In genomic region chr2:106130251-106130998, GRCh38 we compare ENCODE assay signal across 13 cellular contexts.
DNase-seq lines count a peak whose midpoint lies in the region; ATAC-seq, FAIRE-seq and TF ChIP-seq lines count a peak whose summit lies in the region.
"Had no signal": no experiment of that assay in that cellular context is flagged by ENCODE, and none has a peak within 500 bp of the region (broad histone marks: within the 10 kb centered on the region; RNA-seq: fewer than 3 reads in every experiment).

No MANE protein-coding gene starts in this region.

- TF ChIP-seq EP300 in H1 (IDR thresholded peaks at IDR 0.05; ENCODE audit: borderline replicate concordance in 1 of 2, low read depth in 2 of 2, low read length in 2 of 2) = no peak

- peak overlapping the region; percentile 74 for H3K27ac Mint-ChIP-seq in neural progenitor cell
- H3K27ac Mint-ChIP-seq in stimulated activated naive B cell treated with anti-CD40 and anti-IgM and Interleukin-4, amounts not matched to agents 10 μg/mL and 1 μg/mL and 100 μg/mL, for 72 hours = no peak overlapping the region
- H3K27ac Mint-ChIP-seq: activated naive CD4-positive, alpha-beta T cell treated with anti-CD3 and anti-CD28 coated beads, Interleukin-2, amount 50 U/mL, for 72 hours had no signal

- TF ChIP-seq POLR2A in IMR-90 (IDR thresholded peaks at IDR 0.05; ENCODE audit: low read depth, low read length) = no peak
- peak in 1 of 2 experiments; percentile 48; a peak in 1 of 3 replicates for TF ChIP-seq POLR2A in H1 (IDR thresholded peaks at IDR 0.05; ENCODE audit: control extremely low read depth in 1 of 2, low read depth in 2 of 2, low read length in 2 of 2)
- TF ChIP-seq POLR2A in testis (IDR thresholded peaks at IDR 0.05) = no peak

- no peak overlapping the region for H2BK5ac ChIP-seq in IMR-90 (ENCODE audit: low read depth, low read length, poor library complexity, severe bottlenecking)
- peak overlapping the region; percentile 93 for H2BK5ac ChIP-seq in H1 (ENCODE audit: low read depth, low read length)

- peaks cover 11% of the 10 kb centered on the region for H3K9me1 ChIP-seq in IMR-90 (ENCODE audit: insufficient read depth, low read length)

- H3K4me2 ChIP-seq in IMR-90 (ENCODE audit: low read depth, low read length) (no peak overlapping the region), H1 (ENCODE audit: insufficient read depth in 1 of 2, low read depth in 2 of 2, low read length in 2 of 2) (peak overlapping the region; percentile 50 to 98), neural progenitor cell (peak overlapping the region; percentile 72)

- H3K9me3 Mint-ChIP-seq in neural progenitor cell = peaks cover 2% of the 10 kb centered on the region
- H3K9me3 Mint-ChIP-seq in stimulated activated naive B cell treated with anti-CD40 and anti-IgM and Interleukin-4, amounts not matched to agents 10 μg/mL and 1 μg/mL and 100 μg/mL, for 72 hours = no peaks in the 10 kb centered on the region
- H3K9me3 Mint-ChIP-seq: activated naive CD4-positive, alpha-beta T cell treated with anti-CD3 and anti-CD28 coated beads, Interleukin-2, amount 50 U/mL, for 72 hours had no signal

- H3K27ac ChIP-seq in IMR-90 (ENCODE audit: insufficient read depth, low read length) (no peak overlapping the region), H1 (ENCODE audit: low read depth, low read length) (peak overlapping the region; percentile 8; the same call in 1 of the 2 replicates), neural progenitor cell (no peak overlapping the region), testis (no peak overlapping the region)
- H3K27ac ChIP-seq: pancreas had no signal

- no peaks in the 10 kb centered on the region for H3K9me3 ChIP-seq in IMR-90 (ENCODE audit: control insufficient read depth, insufficient read depth, low read length)
- H3K9me3 ChIP-seq in H1 (ENCODE audit: insufficient read depth in 2 of 2, low read depth in 1 of 2, low read length in 1 of 2) = no peaks in the 10 kb centered on the region
- H3K9me3 ChIP-seq in neural progenitor cell (ENCODE audit: low read depth) = no peaks in the 10 kb centered on the region
- no peaks in the 10 kb centered on the region for H3K9me3 ChIP-seq in testis
- H3K9me3 ChIP-seq: HAP-1, pancreas had no signal

- BruUV-seq in IMR-90 (replicated peaks; lab: Mats Ljungman, UMichigan) = no TSS peak

- H2AK5ac ChIP-seq in IMR-90 (ENCODE audit: low read depth, low read length) (peak overlapping the region; percentile 27; the same call in 1 of the 2 replicates), H1 (ENCODE audit: low read depth, low read length) (peak overlapping the region; percentile 93)

- H3K23ac ChIP-seq in IMR-90 (ENCODE audit: low read depth, low read length) (no peak overlapping the region), H1 (ENCODE audit: insufficient read length) (no peak overlapping the region)

- no peak overlapping the region for H3K18ac ChIP-seq in IMR-90 (ENCODE audit: low read depth, low read length)
- peak overlapping the region; percentile 95 for H3K18ac ChIP-seq in H1 (ENCODE audit: extremely low read depth, low read length)

- peaks cover 4% of the 10 kb centered on the region for H3K4me1 Mint-ChIP-seq in neural progenitor cell
- H3K4me1 Mint-ChIP-seq in stimulated activated naive B cell treated with anti-CD40 and anti-IgM and Interleukin-4, amounts not matched to agents 10 μg/mL and 1 μg/mL and 100 μg/mL, for 72 hours = peaks cover 7 to 14% of the 10 kb centered on the region in 2 donors

- in situ Hi-C loops in IMR-90 (cut with MboI; ENCODE audit: low sequenced_read_pairs) = no loop called here

- H4K91ac ChIP-seq in IMR-90 (ENCODE audit: insufficient read depth, low read depth, low read length) (no peak overlapping the region), H1 (replicated peaks; ENCODE audit: insufficient read length, low read length) (peak overlapping the region; percentile 86)

- peaks cover 3 to 23% of the 10 kb centered on the region in 2 experiments; a peak in 3 of 4 replicates for H3K79me2 ChIP-seq in H1 (ENCODE audit: control insufficient read depth in 1 of 2, insufficient read depth in 2 of 2, low read length in 2 of 2)
- peaks cover 13% of the 10 kb centered on the region for H3K79me2 ChIP-seq in neural progenitor cell (ENCODE audit: low read depth)

- no peaks in the 10 kb centered on the region for H3F3A ChIP-seq in neural progenitor cell (ENCODE audit: low read depth)

- peak overlapping the region; percentile 95 for H2BK12ac ChIP-seq in H1 (ENCODE audit: low read depth, low read length)

- H3K4me3 ChIP-seq in IMR-90 (ENCODE audit: insufficient read depth, low read depth, low read length) (no peak overlapping the region), H1 (ENCODE audit: extremely low read depth in 1 of 4, insufficient read depth in 2 of 4, low read depth in 3 of 4, low read length in 4 of 4) (peak overlapping the region in 2 of 4 experiments; percentile 28 to 42; a peak in 2 of 8 replicates), neural progenitor cell (peak overlapping the region; percentile 36), testis (no peak overlapping the region)
- H3K4me3 ChIP-seq: HAP-1, pancreas had no signal

- H3K27me3 ChIP-seq in IMR-90 (ENCODE audit: control insufficient read depth, insufficient read depth, low read length) = no peaks in the 10 kb centered on the region
- H3K27me3 ChIP-seq in H1 (replicated peaks in 1 of 4; ENCODE audit: control insufficient read depth in 3 of 4, extremely low read depth in 1 of 4, insufficient read depth in 3 of 4, low read length in 3 of 4) = no peaks in the 10 kb centered on the region
- H3K27me3 ChIP-seq in neural progenitor cell = no peaks in the 10 kb centered on the region
- no peaks in the 10 kb centered on the region for H3K27me3 ChIP-seq in testis
- H3K27me3 ChIP-seq: pancreas had no signal

- H4K20me1 ChIP-seq in IMR-90 (ENCODE audit: insufficient read depth, low read length) = no peaks in the 10 kb centered on the region
- no peaks in the 10 kb centered on the region for H4K20me1 ChIP-seq in H1 (replicated peaks in 1 of 2; ENCODE audit: control insufficient read depth in 1 of 2, insufficient read depth in 2 of 2, low read length in 2 of 2)
- H4K20me1 ChIP-seq in neural progenitor cell (ENCODE audit: low read depth) = no peaks in the 10 kb centered on the region

- no peak overlapping the region for H3K9ac ChIP-seq in IMR-90 (ENCODE audit: low read depth, low read length)
- H3K9ac ChIP-seq in H1 (replicated peaks in 1 of 4; ENCODE audit: extremely low read depth in 1 of 4, low read depth in 3 of 4, low read length in 3 of 4) = peak overlapping the region in 3 of 4 experiments; percentile 13 to 60 (median 42); a peak in 3 of 7 replicates
- no peak overlapping the region for H3K9ac ChIP-seq in neural progenitor cell

- dilution Hi-C loops in IMR-90 (cut with HindIII; ENCODE audit: low sequenced_read_pairs, unreplicated experiment) = no loop called here

- no peaks in the 10 kb centered on the region for H3K27me3 Mint-ChIP-seq in neural progenitor cell (ENCODE audit: insufficient read depth, low read depth)
- H3K27me3 Mint-ChIP-seq in stimulated activated naive B cell treated with anti-CD40 and anti-IgM and Interleukin-4, amounts not matched to agents 10 μg/mL and 1 μg/mL and 100 μg/mL, for 72 hours = no peaks in the 10 kb centered on the region

- FAIRE-seq in H1 (lab: Jason Lieb, UNC) = no peak
- FAIRE-seq: pancreas had no signal

- peaks cover 6% of the 10 kb centered on the region; the same call in 1 of the 2 replicates for H3K4me1 ChIP-seq in IMR-90 (ENCODE audit: control insufficient read depth, insufficient read depth, low read length)
- H3K4me1 ChIP-seq in H1 (replicated peaks in 1 of 4; ENCODE audit: control insufficient read depth in 3 of 4, insufficient read depth in 4 of 4, low read length in 3 of 4) = peaks cover 2 to 7% (median 6%) of the 10 kb centered on the region in 4 experiments
- peaks cover 9% of the 10 kb centered on the region for H3K4me1 ChIP-seq in neural progenitor cell
- H3K4me1 ChIP-seq in testis = no peaks in the 10 kb centered on the region
- H3K4me1 ChIP-seq: HAP-1 had no signal

- H2BK20ac ChIP-seq in IMR-90 (ENCODE audit: low read depth, low read length) (no peak overlapping the region), H1 (ENCODE audit: low read length) (peak overlapping the region; percentile 61; the same call in 1 of the 2 replicates)

- peak overlapping the region; percentile 65 for H3K4me3 Mint-ChIP-seq in neural progenitor cell
- H3K4me3 Mint-ChIP-seq in stimulated activated naive B cell treated with anti-CD40 and anti-IgM and Interleukin-4, amounts not matched to agents 10 μg/mL and 1 μg/mL and 100 μg/mL, for 72 hours = no peak overlapping the region

- no peak overlapping the region for H2BK120ac ChIP-seq in IMR-90 (ENCODE audit: low read depth, low read length)
- H2BK120ac ChIP-seq in H1 (replicated peaks; ENCODE audit: low read depth, low read length) = peak overlapping the region; percentile 76

- H3K4ac ChIP-seq in IMR-90 (ENCODE audit: low read depth, low read length) = no peak overlapping the region
- H3K4ac ChIP-seq in H1 (replicated peaks; ENCODE audit: insufficient read length, low read depth, low read length) = peak overlapping the region; percentile 79

- CTCF ChIA-PET in IMR-90 (lab: Yijun Ruan, JAX) (no interaction called here), H1 (lab: Charles Lee; ENCODE audit: partially characterized antibody) (interaction anchor here (0.9 kb wide), 1 partner anchor 9 kb away, joined by 3 read pairs; no protein-coding TSS in a partner anchor)

- TF ChIP-seq CTCF in IMR-90 (conservative IDR thresholded peaks at IDR 0.05; ENCODE audit: low read depth, low read length) (no peak), H1 (IDR thresholded peaks at IDR 0.05; ENCODE audit: control extremely low read depth in 1 of 3, insufficient read depth in 1 of 3, low read depth in 1 of 3, low read length in 3 of 3) (no peak), neural progenitor cell (IDR thresholded peaks at IDR 0.05) (no peak), testis (IDR thresholded peaks at IDR 0.05) (no peak)

- peaks cover 4% of the 10 kb centered on the region; the same call in 1 of the 2 replicates for H3K36me3 ChIP-seq in IMR-90 (ENCODE audit: control insufficient read depth, insufficient read depth, low read length)
- peaks cover 0 to 10% (median 7%) of the 10 kb centered on the region in 4 experiments; a peak in 6 of 8 replicates for H3K36me3 ChIP-seq in H1 (ENCODE audit: control insufficient read depth in 2 of 4, insufficient read depth in 4 of 4, low read length in 3 of 4)
- no peaks in the 10 kb centered on the region for H3K36me3 ChIP-seq in neural progenitor cell
- no peaks in the 10 kb centered on the region for H3K36me3 ChIP-seq in testis (ENCODE audit: low read depth, missing control alignments)
- H3K36me3 ChIP-seq: HAP-1, pancreas had no signal

- H3K23me2 ChIP-seq in H1 (ENCODE audit: low read depth, low read length) = no peaks in the 10 kb centered on the region

- H3K56ac ChIP-seq in IMR-90 (ENCODE audit: extremely low read depth, insufficient read depth, low read length) (no peak overlapping the region), H1 (replicated peaks; ENCODE audit: insufficient read length, low read depth, low read length) (no peak overlapping the region)

- ATAC-seq in IMR-90 (ENCODE audit: low read depth) (no peak), GM18502 (IDR thresholded peaks at IDR 0.05; ENCODE audit: poor library complexity, unreplicated experiment) (no peak)
- ATAC-seq in stimulated activated naive B cell treated with anti-CD40 and anti-IgM and Interleukin-4, amounts not matched to agents 10 μg/mL and 1 μg/mL and 100 μg/mL, for 72 hours (replicated peaks) = no peak
- ATAC-seq: activated naive CD4-positive, alpha-beta T cell treated with anti-CD3 and anti-CD28 coated beads, Interleukin-2, amount 50 U/mL, for 72 hours had no signal

- H3K14ac ChIP-seq in IMR-90 (replicated peaks; ENCODE audit: low read depth, low read length) = no peak overlapping the region; the same call in 1 of the 2 replicates
- H3K14ac ChIP-seq in H1 (ENCODE audit: insufficient read length) = no peak overlapping the region

- DNase-seq in DMS53 treated with DMSO at 0.1 percent for 48 hours (lab: John Stamatoyannopoulos, UW; ENCODE audit: unreplicated experiment) (peak; percentile 53), IMR-90 (no peak), H1 (ENCODE audit: low read depth in 1 of 2, low spot score in 2 of 2) (peak in 1 of 2 experiments; percentile 51), neural progenitor cell (ENCODE audit: low spot score) (no peak), testis (no peak)
- no peak for DNase-seq in activated CD4-positive, CD25-positive, alpha-beta regulatory T cell treated with anti-CD3 and anti-CD28 coated beads, Interleukin-2, amount 50 U/mL, for 72 hours
- no peak for DNase-seq in stimulated activated naive B cell treated with anti-CD40 and anti-IgM and Interleukin-4, amounts not matched to agents 10 μg/mL and 1 μg/mL and 100 μg/mL, for 72 hours
- DNase-seq: DMS153, NCI-H1048, pancreas had no signal

- TF ChIP-seq RAD21 in IMR-90 (IDR thresholded peaks at IDR 0.05; ENCODE audit: low read length) = no peak
- no peak for TF ChIP-seq RAD21 in H1 (IDR thresholded peaks at IDR 0.05 in 1 of 2, conservative IDR thresholded peaks at IDR 0.05 in 1 of 2; ENCODE audit: low read depth in 2 of 2, low read length in 2 of 2)

- H2BK15ac ChIP-seq in IMR-90 (ENCODE audit: low read depth, low read length) (no peak overlapping the region), H1 (ENCODE audit: low read length) (peak overlapping the region; percentile 74; the same call in 1 of the 2 replicates)

- intact Hi-C loops in IMR-90 (cut with micrococcal nuclease) (no loop called here), testis (cut with DNase I; ENCODE audit: low total_unique reads) (no loop called here)

- H3K36me3 Mint-ChIP-seq in neural progenitor cell = peaks cover 31% of the 10 kb centered on the region
- H3K36me3 Mint-ChIP-seq in stimulated activated naive B cell treated with anti-CD40 and anti-IgM and Interleukin-4, amounts not matched to agents 10 μg/mL and 1 μg/mL and 100 μg/mL, for 72 hours = peaks cover 24 to 35% of the 10 kb centered on the region in 2 donors

- peak overlapping the region; percentile 24 for H2AK9ac ChIP-seq in IMR-90 (replicated peaks; ENCODE audit: low read depth, low read length, poor library complexity)

- 74% methylated on average over 3 of the region's 13 CpGs; no CpG with 5 or more reads in 1 of the 2 experiments for whole genome bisulfite sequencing in IMR-90 (ENCODE audit: extremely low coverage in 2 of 2, insufficient read length in 1 of 2), 2 experiments
- 67% methylated on average over 8 of the region's 13 CpGs; no CpG with 5 or more reads in 1 of the 2 experiments for WGBS in H1 (ENCODE audit: extremely low coverage in 1 of 2, insufficient coverage in 1 of 2, insufficient read length in 1 of 2, insufficient replicate concordance in 2 of 2, low coverage in 1 of 2, low lambda C conversion rate in 2 of 2, missing lambda C conversion rate in 1 of 2), 2 experiments
- 84 to 90% methylated on average over 13 of the region's 13 CpGs for WGBS in testis, 2 donors

- POLR2A ChIA-PET in IMR-90 (lab: Charles Lee; ENCODE audit: unreplicated experiment) (no interaction called here), H1 (lab: Charles Lee; ENCODE audit: partially characterized antibody) (interaction anchor here (0.8 to 1.6 kb wide), 3 partner anchors 9 to 142 kb away, joined by 3 to 5 read pairs (median 3); no protein-coding TSS in a partner anchor)

- H2AFZ ChIP-seq in IMR-90 (replicated peaks; ENCODE audit: low read length, poor library complexity) = no peak overlapping the region
- no peak overlapping the region for H2AFZ ChIP-seq in H1 (ENCODE audit: low read length)
- peak overlapping the region; percentile 69 for H2AFZ ChIP-seq in neural progenitor cell (replicated peaks)

- peaks cover 9 to 11% of the 10 kb centered on the region in 2 experiments for H3K79me1 ChIP-seq in IMR-90 (ENCODE audit: low read depth in 1 of 2, low read length in 2 of 2)
- peaks cover 7% of the 10 kb centered on the region for H3K79me1 ChIP-seq in H1 (ENCODE audit: low read depth, low read length)

- H4K5ac ChIP-seq in IMR-90 (ENCODE audit: low read depth, low read length) = no peak overlapping the region
- H4K5ac ChIP-seq in H1 (ENCODE audit: insufficient read length, low read depth, low read length) = peak overlapping the region; percentile 93

- H4K8ac ChIP-seq in IMR-90 (ENCODE audit: low read depth in 2 of 2, low read length in 2 of 2) (no peak overlapping the region), H1 (ENCODE audit: extremely low read depth, insufficient read depth, low read length) (no peak overlapping the region; the same call in 1 of the 2 replicates)

Comparison
In these comparisons a context has a peak if more than half of its experiments do, and no peak if none do; other contexts are left out.
1. H3K9ac ChIP-seq: peak in H1 (3 of 4); none in IMR-90 (single experiment) and neural progenitor cell (single experiment).